ENCODE assay signal across 16 cellular contexts in genomic region chr14:101623685-101624444, GRCh38.
DNase-seq lines count a peak whose midpoint lies in the region; ATAC-seq and TF ChIP-seq lines count a peak whose summit lies in the region.
"Had no signal": no experiment of that assay in that cellular context is flagged by ENCODE, and none has a peak within 500 bp of the region (broad histone marks: within the 10 kb centered on the region; RNA-seq: fewer than 3 reads in every experiment).

No MANE protein-coding gene starts in this region.

- H3K27me3 ChIP-seq in RWPE2 (ENCODE audit: insufficient read depth, poor library complexity, severe bottlenecking) (peaks cover under 1% of the 10 kb centered on the region), neural progenitor cell (peaks cover 4% of the 10 kb centered on the region)

- DNase-seq in GM03348 (ENCODE audit: low spot score): peak; percentile 2
- peak; percentile 68 for DNase-seq in RWPE2 (ENCODE audit: low spot score)
- peak; percentile 78 for DNase-seq in islet precursor cell
- peak; percentile 33 for DNase-seq in neural progenitor cell (ENCODE audit: low spot score)
- no peak for DNase-seq in NCI-H1417 treated with DMSO at 0.1 percent for 48 hours (lab: John Stamatoyannopoulos, UW)
- no peak for DNase-seq in activated CD4-positive, alpha-beta T cell treated with anti-CD3 and anti-CD28 coated beads, Interleukin-2, amount 10 ng/mL, durations not matched to agents 7 days and 5 days
- DNase-seq in ACHN: no peak
- DNase-seq: CD4-positive, alpha-beta T cell; DND-41; GF-D8; Kasumi-1; NCI-H1417; NCI-H2029 treated with DMSO at 0.1 percent for 48 hours; NCI-H510A treated with DMSO at 0.1 percent for 48 hours; SJCRH30 had no signal

- peaks cover 26% of the 10 kb centered on the region for H3K4me1 Mint-ChIP-seq in neural progenitor cell
- peaks cover 2% of the 10 kb centered on the region for H3K4me1 Mint-ChIP-seq in activated CD4-positive, alpha-beta T cell treated with anti-CD3 and anti-CD28 coated beads, Interleukin-2, amount 10 ng/mL, durations not matched to agents 7 days and 5 days

- peak overlapping the region; percentile 3 for H3K4me3 Mint-ChIP-seq in neural progenitor cell
- H3K4me3 Mint-ChIP-seq in activated CD4-positive, alpha-beta T cell treated with anti-CD3 and anti-CD28 coated beads, Interleukin-2, amount 10 ng/mL, durations not matched to agents 7 days and 5 days: no peak overlapping the region
- H3K4me3 Mint-ChIP-seq: CD4-positive, alpha-beta T cell had no signal

- H3K27ac ChIP-seq in RWPE2 (ENCODE audit: poor library complexity, severe bottlenecking): no peak overlapping the region
- H3K27ac ChIP-seq in neural progenitor cell: no peak overlapping the region
- H3K27ac ChIP-seq: SJCRH30 had no signal

- peak overlapping the region; percentile 85 for H2AFZ ChIP-seq in neural progenitor cell (replicated peaks)

- no peak for TF ChIP-seq CTCF in RWPE2 (IDR thresholded peaks at IDR 0.05; ENCODE audit: poor library complexity, severe bottlenecking)
- no peak for TF ChIP-seq CTCF in neural progenitor cell (IDR thresholded peaks at IDR 0.05)

- peak overlapping the region; percentile 18 for H3K4me2 ChIP-seq in neural progenitor cell

- ATAC-seq in RWPE2 (ENCODE audit: low read depth) (no peak), GM18498 (IDR thresholded peaks at IDR 0.05; ENCODE audit: unreplicated experiment) (no peak)

- POLR2A ChIA-PET in activated CD4-positive, alpha-beta T cell treated with anti-CD3 and anti-CD28 coated beads, Interleukin-2, amount 10 ng/mL, durations not matched to agents 7 days and 5 days (lab: Charles Lee): interaction anchor here (0.7 kb wide), 1 partner anchor 24 kb away, joined by 3 read pairs; no protein-coding TSS in a partner anchor

- no peaks in the 10 kb centered on the region for H3K9me3 Mint-ChIP-seq in neural progenitor cell
- H3K9me3 Mint-ChIP-seq in activated CD4-positive, alpha-beta T cell treated with anti-CD3 and anti-CD28 coated beads, Interleukin-2, amount 10 ng/mL, durations not matched to agents 7 days and 5 days: no peaks in the 10 kb centered on the region
- H3K9me3 Mint-ChIP-seq: CD4-positive, alpha-beta T cell had no signal

- H3K36me3 Mint-ChIP-seq in neural progenitor cell: no peaks in the 10 kb centered on the region
- no peaks in the 10 kb centered on the region for H3K36me3 Mint-ChIP-seq in activated CD4-positive, alpha-beta T cell treated with anti-CD3 and anti-CD28 coated beads, Interleukin-2, amount 10 ng/mL, durations not matched to agents 7 days and 5 days (ENCODE audit: low read depth)

- H3K9ac ChIP-seq in neural progenitor cell: no peak overlapping the region

- H3K9me3 ChIP-seq in RWPE2 (ENCODE audit: severe bottlenecking) (no peaks in the 10 kb centered on the region), neural progenitor cell (ENCODE audit: low read depth) (no peaks in the 10 kb centered on the region)
- H3K9me3 ChIP-seq: SJCRH30 had no signal

- H3K36me3 ChIP-seq in RWPE2 (ENCODE audit: low read depth) (no peaks in the 10 kb centered on the region), neural progenitor cell (no peaks in the 10 kb centered on the region)
- H3K36me3 ChIP-seq: SJCRH30 had no signal

- H3K79me2 ChIP-seq in neural progenitor cell (ENCODE audit: low read depth): no peaks in the 10 kb centered on the region

- H3F3A ChIP-seq in neural progenitor cell (ENCODE audit: low read depth): no peaks in the 10 kb centered on the region

- no peaks in the 10 kb centered on the region for H4K20me1 ChIP-seq in neural progenitor cell (ENCODE audit: low read depth)

- peaks cover 3% of the 10 kb centered on the region for H3K4me1 ChIP-seq in RWPE2 (ENCODE audit: insufficient read depth, poor library complexity, severe bottlenecking)
- H3K4me1 ChIP-seq in neural progenitor cell: peaks cover 17% of the 10 kb centered on the region
- H3K4me1 ChIP-seq: SJCRH30 had no signal

- in situ Hi-C loops in ACHN (cut with HindIII; ENCODE audit: low pct_ligation_motif_present, low pct_unique_long_range_greater_than_20kb, low sequenced_read_pairs): no loop called here

- H3K4me3 ChIP-seq in RWPE2 (ENCODE audit: severe bottlenecking) (no peak overlapping the region), neural progenitor cell (no peak overlapping the region)
- H3K4me3 ChIP-seq: SJCRH30 had no signal

- CTCF ChIA-PET in activated CD4-positive, alpha-beta T cell treated with anti-CD3 and anti-CD28 coated beads, Interleukin-2, amount 10 ng/mL, durations not matched to agents 7 days and 5 days (lab: Charles Lee): interaction anchor here (0.6 kb wide), 1 partner anchor 675 kb away, joined by 3 read pairs; no protein-coding TSS in a partner anchor

- peaks cover 26% of the 10 kb centered on the region for H3K27me3 Mint-ChIP-seq in neural progenitor cell (ENCODE audit: insufficient read depth, low read depth)
- H3K27me3 Mint-ChIP-seq in activated CD4-positive, alpha-beta T cell treated with anti-CD3 and anti-CD28 coated beads, Interleukin-2, amount 10 ng/mL, durations not matched to agents 7 days and 5 days: peaks cover 2% of the 10 kb centered on the region
- H3K27me3 Mint-ChIP-seq: CD4-positive, alpha-beta T cell had no signal

- peak overlapping the region; percentile 80 for H3K27ac Mint-ChIP-seq in neural progenitor cell
- H3K27ac Mint-ChIP-seq in activated CD4-positive, alpha-beta T cell treated with anti-CD3 and anti-CD28 coated beads, Interleukin-2, amount 10 ng/mL, durations not matched to agents 7 days and 5 days: no peak overlapping the region
- H3K27ac Mint-ChIP-seq: CD4-positive, alpha-beta T cell had no signal

Comparison
In these comparisons a context has a peak if more than half of its experiments do, and no peak if none do; other contexts are left out.
1. DNase-seq: peak in GM03348 (single experiment), RWPE2 (single experiment), islet precursor cell (single experiment) and neural progenitor cell (single experiment); none in NCI-H1417 treated with DMSO at 0.1 percent for 48 hours (single experiment), activated CD4-positive, alpha-beta T cell treated with anti-CD3 and anti-CD28 coated beads, Interleukin-2, amount 10 ng/mL, durations not matched to agents 7 days and 5 days (single experiment) and ACHN (single experiment).